ENCODE assay signal across 1 cellular context in the genomic region with DNA sequence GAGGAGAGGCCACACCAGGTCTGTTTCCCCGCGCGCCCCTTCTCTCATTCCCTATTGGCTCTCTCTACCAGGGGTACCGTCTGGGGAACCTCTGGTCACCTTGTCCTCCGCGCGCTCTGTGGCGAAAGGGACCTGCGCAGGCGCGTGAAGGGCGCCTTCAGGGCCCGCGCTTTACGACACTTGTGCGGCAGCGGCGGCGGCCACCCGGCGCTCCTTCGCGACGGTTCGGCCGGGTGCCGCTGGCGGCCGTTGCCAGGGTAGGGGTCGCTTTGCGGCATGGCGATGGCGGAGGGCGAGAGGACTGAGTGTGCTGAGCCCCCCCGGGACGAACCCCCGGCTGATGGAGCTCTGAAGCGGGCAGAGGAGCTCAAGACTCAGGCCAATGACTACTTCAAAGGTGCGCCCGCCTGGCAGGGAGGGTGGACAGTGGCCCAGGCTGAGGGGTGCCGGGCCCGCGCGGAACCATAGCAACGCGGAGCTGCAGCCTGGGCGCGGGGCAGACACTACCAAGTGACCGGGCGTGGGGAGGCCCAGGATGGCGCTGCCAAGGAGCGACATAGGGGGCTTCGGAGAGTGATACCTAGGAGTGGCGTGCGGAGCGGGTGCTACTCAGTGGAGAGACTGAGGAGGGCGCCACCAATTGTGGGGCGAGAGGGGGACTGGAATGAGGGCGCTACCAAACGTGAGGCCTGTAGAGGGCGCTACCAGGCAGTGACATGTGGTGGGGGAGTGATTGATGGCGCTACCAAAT.
TF ChIP-seq lines count a peak whose summit lies in the region.

A gene with protein sequence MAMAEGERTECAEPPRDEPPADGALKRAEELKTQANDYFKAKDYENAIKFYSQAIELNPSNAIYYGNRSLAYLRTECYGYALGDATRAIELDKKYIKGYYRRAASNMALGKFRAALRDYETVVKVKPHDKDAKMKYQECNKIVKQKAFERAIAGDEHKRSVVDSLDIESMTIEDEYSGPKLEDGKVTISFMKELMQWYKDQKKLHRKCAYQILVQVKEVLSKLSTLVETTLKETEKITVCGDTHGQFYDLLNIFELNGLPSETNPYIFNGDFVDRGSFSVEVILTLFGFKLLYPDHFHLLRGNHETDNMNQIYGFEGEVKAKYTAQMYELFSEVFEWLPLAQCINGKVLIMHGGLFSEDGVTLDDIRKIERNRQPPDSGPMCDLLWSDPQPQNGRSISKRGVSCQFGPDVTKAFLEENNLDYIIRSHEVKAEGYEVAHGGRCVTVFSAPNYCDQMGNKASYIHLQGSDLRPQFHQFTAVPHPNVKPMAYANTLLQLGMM (plus strand): TSS at position 267 of the 751 bp plus-strand sequence. CDS start 10 bp downstream, at position 277.

TF ChIP-seq in K562, 482 proteins besides CTCF, POLR2A, EP300 and RAD21 (continued from another document and continues in another):
- TF ChIP-seq, protein P1, sequence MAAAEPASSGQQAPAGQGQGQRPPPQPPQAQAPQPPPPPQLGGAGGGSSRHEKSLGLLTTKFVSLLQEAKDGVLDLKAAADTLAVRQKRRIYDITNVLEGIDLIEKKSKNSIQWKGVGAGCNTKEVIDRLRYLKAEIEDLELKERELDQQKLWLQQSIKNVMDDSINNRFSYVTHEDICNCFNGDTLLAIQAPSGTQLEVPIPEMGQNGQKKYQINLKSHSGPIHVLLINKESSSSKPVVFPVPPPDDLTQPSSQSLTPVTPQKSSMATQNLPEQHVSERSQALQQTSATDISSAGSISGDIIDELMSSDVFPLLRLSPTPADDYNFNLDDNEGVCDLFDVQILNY (CRISPR knock-in tag; IDR thresholded peaks at IDR 0.05): no peak
- TF ChIP-seq, protein P2, sequence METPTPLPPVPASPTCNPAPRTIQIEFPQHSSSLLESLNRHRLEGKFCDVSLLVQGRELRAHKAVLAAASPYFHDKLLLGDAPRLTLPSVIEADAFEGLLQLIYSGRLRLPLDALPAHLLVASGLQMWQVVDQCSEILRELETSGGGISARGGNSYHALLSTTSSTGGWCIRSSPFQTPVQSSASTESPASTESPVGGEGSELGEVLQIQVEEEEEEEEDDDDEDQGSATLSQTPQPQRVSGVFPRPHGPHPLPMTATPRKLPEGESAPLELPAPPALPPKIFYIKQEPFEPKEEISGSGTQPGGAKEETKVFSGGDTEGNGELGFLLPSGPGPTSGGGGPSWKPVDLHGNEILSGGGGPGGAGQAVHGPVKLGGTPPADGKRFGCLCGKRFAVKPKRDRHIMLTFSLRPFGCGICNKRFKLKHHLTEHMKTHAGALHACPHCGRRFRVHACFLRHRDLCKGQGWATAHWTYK (CRISPR knock-in tag; IDR thresholded peaks at IDR 0.05): peak; percentile 51; the same call in 1 of the 2 replicates
- peak; percentile 27; the same call in 1 of the 2 replicates for TF ChIP-seq ZNF263 (CRISPR knock-in tag; IDR thresholded peaks at IDR 0.05; ENCODE audit: borderline replicate concordance)
- TF ChIP-seq TEAD1 (CRISPR knock-in tag; IDR thresholded peaks at IDR 0.05): peak; percentile 54 to 81; a peak in 1 of 4 replicates
- TF ChIP-seq, protein P3, sequence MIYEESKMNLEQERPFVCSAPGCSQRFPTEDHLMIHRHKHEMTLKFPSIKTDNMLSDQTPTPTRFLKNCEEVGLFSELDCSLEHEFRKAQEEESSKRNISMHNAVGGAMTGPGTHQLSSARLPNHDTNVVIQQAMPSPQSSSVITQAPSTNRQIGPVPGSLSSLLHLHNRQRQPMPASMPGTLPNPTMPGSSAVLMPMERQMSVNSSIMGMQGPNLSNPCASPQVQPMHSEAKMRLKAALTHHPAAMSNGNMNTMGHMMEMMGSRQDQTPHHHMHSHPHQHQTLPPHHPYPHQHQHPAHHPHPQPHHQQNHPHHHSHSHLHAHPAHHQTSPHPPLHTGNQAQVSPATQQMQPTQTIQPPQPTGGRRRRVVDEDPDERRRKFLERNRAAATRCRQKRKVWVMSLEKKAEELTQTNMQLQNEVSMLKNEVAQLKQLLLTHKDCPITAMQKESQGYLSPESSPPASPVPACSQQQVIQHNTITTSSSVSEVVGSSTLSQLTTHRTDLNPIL (CRISPR knock-in tag; IDR thresholded peaks at IDR 0.05): no peak
- TF ChIP-seq, protein P4, sequence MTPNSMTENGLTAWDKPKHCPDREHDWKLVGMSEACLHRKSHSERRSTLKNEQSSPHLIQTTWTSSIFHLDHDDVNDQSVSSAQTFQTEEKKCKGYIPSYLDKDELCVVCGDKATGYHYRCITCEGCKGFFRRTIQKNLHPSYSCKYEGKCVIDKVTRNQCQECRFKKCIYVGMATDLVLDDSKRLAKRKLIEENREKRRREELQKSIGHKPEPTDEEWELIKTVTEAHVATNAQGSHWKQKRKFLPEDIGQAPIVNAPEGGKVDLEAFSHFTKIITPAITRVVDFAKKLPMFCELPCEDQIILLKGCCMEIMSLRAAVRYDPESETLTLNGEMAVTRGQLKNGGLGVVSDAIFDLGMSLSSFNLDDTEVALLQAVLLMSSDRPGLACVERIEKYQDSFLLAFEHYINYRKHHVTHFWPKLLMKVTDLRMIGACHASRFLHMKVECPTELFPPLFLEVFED (CRISPR knock-in tag; conservative IDR thresholded peaks at IDR 0.05): peak; percentile 60; the same call in 1 of the 2 replicates
- TF ChIP-seq CHD1 (IDR thresholded peaks at IDR 0.05; ENCODE audit: low read length): no peak
- TF ChIP-seq, protein P5, sequence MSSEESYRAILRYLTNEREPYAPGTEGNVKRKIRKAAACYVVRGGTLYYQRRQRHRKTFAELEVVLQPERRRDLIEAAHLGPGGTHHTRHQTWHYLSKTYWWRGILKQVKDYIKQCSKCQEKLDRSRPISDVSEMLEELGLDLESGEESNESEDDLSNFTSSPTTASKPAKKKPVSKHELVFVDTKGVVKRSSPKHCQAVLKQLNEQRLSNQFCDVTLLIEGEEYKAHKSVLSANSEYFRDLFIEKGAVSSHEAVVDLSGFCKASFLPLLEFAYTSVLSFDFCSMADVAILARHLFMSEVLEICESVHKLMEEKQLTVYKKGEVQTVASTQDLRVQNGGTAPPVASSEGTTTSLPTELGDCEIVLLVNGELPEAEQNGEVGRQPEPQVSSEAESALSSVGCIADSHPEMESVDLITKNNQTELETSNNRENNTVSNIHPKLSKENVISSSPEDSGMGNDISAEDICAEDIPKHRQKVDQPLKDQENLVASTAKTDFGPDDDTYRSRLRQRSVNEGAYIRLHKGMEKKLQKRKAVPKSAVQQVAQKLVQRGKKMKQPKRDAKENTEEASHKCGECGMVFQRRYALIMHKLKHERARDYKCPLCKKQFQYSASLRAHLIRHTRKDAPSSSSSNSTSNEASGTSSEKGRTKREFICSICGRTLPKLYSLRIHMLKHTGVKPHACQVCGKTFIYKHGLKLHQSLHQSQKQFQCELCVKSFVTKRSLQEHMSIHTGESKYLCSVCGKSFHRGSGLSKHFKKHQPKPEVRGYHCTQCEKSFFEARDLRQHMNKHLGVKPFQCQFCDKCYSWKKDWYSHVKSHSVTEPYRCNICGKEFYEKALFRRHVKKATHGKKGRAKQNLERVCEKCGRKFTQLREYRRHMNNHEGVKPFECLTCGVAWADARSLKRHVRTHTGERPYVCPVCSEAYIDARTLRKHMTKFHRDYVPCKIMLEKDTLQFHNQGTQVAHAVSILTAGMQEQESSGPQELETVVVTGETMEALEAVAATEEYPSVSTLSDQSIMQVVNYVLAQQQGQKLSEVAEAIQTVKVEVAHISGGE (CRISPR knock-in tag; IDR thresholded peaks at IDR 0.05): no peak
- peak; percentile 56; the same call in 1 of the 2 replicates for TF ChIP-seq SMAD4 (CRISPR knock-in tag; conservative IDR thresholded peaks at IDR 0.05)
- no peak for TF ChIP-seq WHSC1 (IDR thresholded peaks at IDR 0.05; ENCODE audit: low read length)
- TF ChIP-seq HCFC1 (IDR thresholded peaks at IDR 0.05; ENCODE audit: low read depth, low read length): peak; percentile 48
- peak; percentile 41; the same call in 1 of the 2 replicates for TF ChIP-seq LARP7 (IDR thresholded peaks at IDR 0.05)
- no peak for TF ChIP-seq NCOA2 (IDR thresholded peaks at IDR 0.05; ENCODE audit: partially characterized antibody in 2 of 2)
- TF ChIP-seq RFX1 (IDR thresholded peaks at IDR 0.05): peak; percentile 92
- peak; percentile 99 for TF ChIP-seq NRF1 (conservative IDR thresholded peaks at IDR 0.05 in 1 of 2, IDR thresholded peaks at IDR 0.05 in 1 of 2)
- peak; percentile 53; the same call in 1 of the 2 replicates for TF ChIP-seq TCF7L2 (IDR thresholded peaks at IDR 0.05; ENCODE audit: low read depth, low read length)
- TF ChIP-seq IFI16 (CRISPR knock-in tag; IDR thresholded peaks at IDR 0.05): no peak
- TF ChIP-seq, protein P6, sequence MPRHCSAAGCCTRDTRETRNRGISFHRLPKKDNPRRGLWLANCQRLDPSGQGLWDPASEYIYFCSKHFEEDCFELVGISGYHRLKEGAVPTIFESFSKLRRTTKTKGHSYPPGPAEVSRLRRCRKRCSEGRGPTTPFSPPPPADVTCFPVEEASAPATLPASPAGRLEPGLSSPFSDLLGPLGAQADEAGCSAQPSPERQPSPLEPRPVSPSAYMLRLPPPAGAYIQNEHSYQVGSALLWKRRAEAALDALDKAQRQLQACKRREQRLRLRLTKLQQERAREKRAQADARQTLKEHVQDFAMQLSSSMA (CRISPR knock-in tag; IDR thresholded peaks at IDR 0.05): no peak
- 0 out of 2 replicates have a peak, but pooled peaks have one; percentile 14 for TF ChIP-seq NR2C2 (CRISPR knock-in tag; IDR thresholded peaks at IDR 0.05)
- TF ChIP-seq NR2C2 (tag; IDR thresholded peaks at IDR 0.05): peak; percentile 76; the same call in 1 of the 2 replicates
- TF ChIP-seq FIP1L1 (IDR thresholded peaks at IDR 0.05; ENCODE audit: low read depth, low read length, poor library complexity, severe bottlenecking): peak; percentile 65
- TF ChIP-seq, protein P7, sequence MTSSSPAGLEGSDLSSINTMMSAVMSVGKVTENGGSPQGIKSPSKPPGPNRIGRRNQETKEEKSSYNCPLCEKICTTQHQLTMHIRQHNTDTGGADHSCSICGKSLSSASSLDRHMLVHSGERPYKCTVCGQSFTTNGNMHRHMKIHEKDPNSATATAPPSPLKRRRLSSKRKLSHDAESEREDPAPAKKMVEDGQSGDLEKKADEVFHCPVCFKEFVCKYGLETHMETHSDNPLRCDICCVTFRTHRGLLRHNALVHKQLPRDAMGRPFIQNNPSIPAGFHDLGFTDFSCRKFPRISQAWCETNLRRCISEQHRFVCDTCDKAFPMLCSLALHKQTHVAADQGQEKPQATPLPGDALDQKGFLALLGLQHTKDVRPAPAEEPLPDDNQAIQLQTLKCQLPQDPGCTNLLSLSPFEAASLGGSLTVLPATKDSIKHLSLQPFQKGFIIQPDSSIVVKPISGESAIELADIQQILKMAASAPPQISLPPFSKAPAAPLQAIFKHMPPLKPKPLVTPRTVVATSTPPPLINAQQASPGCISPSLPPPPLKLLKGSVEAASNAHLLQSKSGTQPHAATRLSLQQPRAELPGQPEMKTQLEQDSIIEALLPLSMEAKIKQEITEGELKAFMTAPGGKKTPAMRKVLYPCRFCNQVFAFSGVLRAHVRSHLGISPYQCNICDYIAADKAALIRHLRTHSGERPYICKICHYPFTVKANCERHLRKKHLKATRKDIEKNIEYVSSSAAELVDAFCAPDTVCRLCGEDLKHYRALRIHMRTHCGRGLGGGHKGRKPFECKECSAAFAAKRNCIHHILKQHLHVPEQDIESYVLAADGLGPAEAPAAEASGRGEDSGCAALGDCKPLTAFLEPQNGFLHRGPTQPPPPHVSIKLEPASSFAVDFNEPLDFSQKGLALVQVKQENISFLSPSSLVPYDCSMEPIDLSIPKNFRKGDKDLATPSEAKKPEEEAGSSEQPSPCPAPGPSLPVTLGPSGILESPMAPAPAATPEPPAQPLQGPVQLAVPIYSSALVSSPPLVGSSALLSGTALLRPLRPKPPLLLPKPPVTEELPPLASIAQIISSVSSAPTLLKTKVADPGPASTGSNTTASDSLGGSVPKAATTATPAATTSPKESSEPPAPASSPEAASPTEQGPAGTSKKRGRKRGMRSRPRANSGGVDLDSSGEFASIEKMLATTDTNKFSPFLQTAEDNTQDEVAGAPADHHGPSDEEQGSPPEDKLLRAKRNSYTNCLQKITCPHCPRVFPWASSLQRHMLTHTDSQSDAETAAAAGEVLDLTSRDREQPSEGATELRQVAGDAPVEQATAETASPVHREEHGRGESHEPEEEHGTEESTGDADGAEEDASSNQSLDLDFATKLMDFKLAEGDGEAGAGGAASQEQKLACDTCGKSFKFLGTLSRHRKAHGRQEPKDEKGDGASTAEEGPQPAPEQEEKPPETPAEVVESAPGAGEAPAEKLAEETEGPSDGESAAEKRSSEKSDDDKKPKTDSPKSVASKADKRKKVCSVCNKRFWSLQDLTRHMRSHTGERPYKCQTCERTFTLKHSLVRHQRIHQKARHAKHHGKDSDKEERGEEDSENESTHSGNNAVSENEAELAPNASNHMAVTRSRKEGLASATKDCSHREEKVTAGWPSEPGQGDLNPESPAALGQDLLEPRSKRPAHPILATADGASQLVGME (CRISPR knock-in tag; IDR thresholded peaks at IDR 0.05): peak; percentile 72; the same call in 1 of the 2 replicates
- TF ChIP-seq NBN (IDR thresholded peaks at IDR 0.05; ENCODE audit: low read depth): peak; percentile 87
- TF ChIP-seq, protein P8, sequence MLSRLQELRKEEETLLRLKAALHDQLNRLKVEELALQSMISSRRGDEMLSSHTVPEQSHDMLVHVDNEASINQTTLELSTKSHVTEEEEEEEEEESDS (CRISPR knock-in tag; IDR thresholded peaks at IDR 0.05): no peak
